9 cellular contexts compared by ENCODE assay signal in genomic region chr6:34056301-34056700, GRCh38.
A peak's percentile ranks its signal among the peaks of the same experiment; 100 is the strongest.
DNase-seq lines count a peak whose midpoint lies in the region; TF ChIP-seq lines count a peak whose summit lies in the region.
"Had no signal": no experiment of that assay in that cellular context is flagged by ENCODE, and none has a peak within 500 bp of the region (broad histone marks: within the 10 kb centered on the region; RNA-seq: fewer than 3 reads in every experiment).

No MANE protein-coding gene starts in this region.

- no CpG with 5 or more reads among the region's 26 CpGs for WGBS in mesendoderm (ENCODE audit: extremely low coverage, insufficient coverage, low lambda C conversion rate)

- H2BK15ac ChIP-seq in mesendoderm (replicated peaks; ENCODE audit: low read depth): no peak overlapping the region

- H3K4me1 ChIP-seq in BE2C (peaks cover 13% of the 10 kb centered on the region), mesendoderm (ENCODE audit: control insufficient read depth, low read depth, low read length) (peaks cover 5% of the 10 kb centered on the region)

- TF ChIP-seq CTCF in BE2C (IDR thresholded peaks at IDR 0.05; ENCODE audit: low read depth, low read length): no peak
- no peak for TF ChIP-seq CTCF in coronary artery (IDR thresholded peaks at IDR 0.05)

- H4K5ac ChIP-seq in mesendoderm (ENCODE audit: low read length): no peak overlapping the region

- H3K9me3 ChIP-seq in BE2C: no peaks in the 10 kb centered on the region

- no peak overlapping the region for H2BK120ac ChIP-seq in mesendoderm (ENCODE audit: low read depth, low read length)

- H3K79me1 ChIP-seq in mesendoderm (ENCODE audit: low read length): no peaks in the 10 kb centered on the region

- H3K23ac ChIP-seq in mesendoderm (ENCODE audit: low read length): no peak overlapping the region

- peak overlapping the region; percentile 66 for H3K56ac ChIP-seq in mesendoderm (ENCODE audit: low read length)

- no peak overlapping the region for H3K18ac ChIP-seq in mesendoderm (ENCODE audit: low read length)

- H3K36me3 ChIP-seq in BE2C: no peaks in the 10 kb centered on the region
- no peaks in the 10 kb centered on the region for H3K36me3 ChIP-seq in mesendoderm (ENCODE audit: control insufficient read depth, insufficient read depth, low read length)

- no peak overlapping the region for H2BK5ac ChIP-seq in mesendoderm (ENCODE audit: low read length)

- H3K27ac ChIP-seq in coronary artery (no peak overlapping the region), mesendoderm (ENCODE audit: low read depth, low read length) (no peak overlapping the region)

- no peak overlapping the region for H2AK5ac ChIP-seq in mesendoderm (ENCODE audit: low read length)

- H3K4ac ChIP-seq in mesendoderm (ENCODE audit: low read depth, low read length): no peak overlapping the region

- H4K8ac ChIP-seq in mesendoderm (ENCODE audit: low read depth, low read length): no peak overlapping the region

- peak; percentile 71 for DNase-seq in BE2C
- DNase-seq in HEK293T (ENCODE audit: extremely low spot score): peak; percentile 42
- no peak for DNase-seq in coronary artery (ENCODE audit: low spot score)
- DNase-seq in mesendoderm: peak; percentile 85
- no peak for DNase-seq in GDM1 (lab: John Stamatoyannopoulos, UW)
- no peak for DNase-seq in DMS114 treated with DMSO at 0.1 percent for 48 hours (lab: John Stamatoyannopoulos, UW; ENCODE audit: unreplicated experiment)
- DNase-seq in 8988T: no peak
- no peak for DNase-seq in NCI-H2227 treated with DMSO at 0.1 percent for 48 hours (lab: John Stamatoyannopoulos, UW)
- DNase-seq: NCI-H446 had no signal

- no peaks in the 10 kb centered on the region for H3K27me3 ChIP-seq in BE2C
- no peaks in the 10 kb centered on the region for H3K27me3 ChIP-seq in mesendoderm (ENCODE audit: insufficient read depth, low read length, poor library complexity)

- no peak overlapping the region for H3K4me2 ChIP-seq in mesendoderm (ENCODE audit: low read length)

- H3K4me3 ChIP-seq in BE2C (ENCODE audit: low read depth, low read length) (no peak overlapping the region), coronary artery (peak overlapping the region; percentile 59), mesendoderm (ENCODE audit: low read length) (no peak overlapping the region)

- CTCF ChIA-PET in HEK293T (lab: Yijun Ruan, JAX): no interaction called here

- H3K79me2 ChIP-seq in mesendoderm (ENCODE audit: control insufficient read depth, insufficient read depth, low read length): no peaks in the 10 kb centered on the region

- peak overlapping the region; percentile 20 for H3K9ac ChIP-seq in mesendoderm (ENCODE audit: low read length)

- POLR2A ChIA-PET in HEK293T (lab: Yijun Ruan, JAX): no interaction called here

TF ChIP-seq in HEK293T, 16 proteins besides CTCF, POLR2A, EP300 and RAD21:
- TF ChIP-seq PKNOX1 (IDR thresholded peaks at IDR 0.05) (no peak), FOXK2 (IDR thresholded peaks at IDR 0.05) (no peak), ELF4 (IDR thresholded peaks at IDR 0.05) (no peak), FOXA1 (IDR thresholded peaks at IDR 0.05) (no peak), TARDBP (IDR thresholded peaks at IDR 0.05) (no peak), NFRKB (IDR thresholded peaks at IDR 0.05) (no peak)

Comparison
In these comparisons a context has a peak if more than half of its experiments do, and no peak if none do; other contexts are left out.
1. DNase-seq: peak in BE2C (single experiment), HEK293T (single experiment) and mesendoderm (single experiment); none in coronary artery (single experiment), GDM1 (single experiment), DMS114 treated with DMSO at 0.1 percent for 48 hours (single experiment), 8988T (single experiment) and NCI-H2227 treated with DMSO at 0.1 percent for 48 hours (single experiment).